Comparison of ENCODE assay signal across 1 cellular context in the genomic region with DNA sequence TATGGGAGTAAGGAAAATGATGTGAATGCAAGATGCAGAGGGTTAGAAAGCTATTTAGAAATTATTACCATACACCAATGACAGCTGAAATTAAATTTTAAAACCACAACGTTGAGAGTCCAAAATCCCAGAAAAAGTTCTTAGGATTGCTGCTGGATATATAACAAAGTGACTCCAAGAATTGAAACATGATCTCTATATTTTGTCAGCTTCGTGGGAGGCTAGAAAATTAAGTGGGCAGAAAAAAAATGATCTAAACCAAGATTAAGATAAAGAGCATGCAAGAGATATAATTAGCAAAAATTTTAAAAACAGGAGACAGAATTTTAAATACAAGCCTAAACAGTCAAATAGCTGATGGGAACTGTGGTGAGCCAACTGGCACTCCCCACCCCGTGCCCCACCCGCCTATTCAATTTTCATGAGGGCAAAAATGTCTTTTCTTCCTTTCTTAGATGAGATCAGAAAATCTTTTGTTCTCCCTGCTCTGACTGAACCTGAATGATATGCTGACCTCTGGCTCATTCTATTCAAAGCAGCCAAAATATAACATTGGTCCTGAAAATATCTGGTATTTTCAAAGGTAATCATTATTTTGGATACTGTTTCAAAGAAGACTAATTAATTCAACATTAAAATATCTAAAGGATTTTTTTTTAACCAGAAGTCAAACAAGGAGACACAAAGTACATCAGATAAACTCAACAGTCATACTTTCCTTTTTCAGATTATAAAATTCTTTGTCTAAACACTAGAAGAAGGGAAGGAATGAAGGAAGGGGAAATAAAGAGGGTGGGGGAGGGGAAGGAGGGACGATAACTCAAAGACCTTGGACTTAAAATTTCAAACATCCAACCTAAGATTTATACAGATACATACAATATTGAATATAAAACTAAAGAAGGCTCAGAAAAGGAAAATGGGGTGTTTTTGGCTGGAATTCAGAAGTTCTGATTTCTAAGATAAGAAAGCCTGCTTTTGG.
A peak's percentile ranks its signal among the peaks of the same experiment; 100 is the strongest.
TF ChIP-seq lines count a peak whose summit lies in the region.

No MANE protein-coding gene starts in this region.

TF ChIP-seq in K562, 482 proteins besides CTCF, POLR2A, EP300 and RAD21:
- no peak for TF ChIP-seq SOX6 (IDR thresholded peaks at IDR 0.05)
- TF ChIP-seq, protein P1, sequence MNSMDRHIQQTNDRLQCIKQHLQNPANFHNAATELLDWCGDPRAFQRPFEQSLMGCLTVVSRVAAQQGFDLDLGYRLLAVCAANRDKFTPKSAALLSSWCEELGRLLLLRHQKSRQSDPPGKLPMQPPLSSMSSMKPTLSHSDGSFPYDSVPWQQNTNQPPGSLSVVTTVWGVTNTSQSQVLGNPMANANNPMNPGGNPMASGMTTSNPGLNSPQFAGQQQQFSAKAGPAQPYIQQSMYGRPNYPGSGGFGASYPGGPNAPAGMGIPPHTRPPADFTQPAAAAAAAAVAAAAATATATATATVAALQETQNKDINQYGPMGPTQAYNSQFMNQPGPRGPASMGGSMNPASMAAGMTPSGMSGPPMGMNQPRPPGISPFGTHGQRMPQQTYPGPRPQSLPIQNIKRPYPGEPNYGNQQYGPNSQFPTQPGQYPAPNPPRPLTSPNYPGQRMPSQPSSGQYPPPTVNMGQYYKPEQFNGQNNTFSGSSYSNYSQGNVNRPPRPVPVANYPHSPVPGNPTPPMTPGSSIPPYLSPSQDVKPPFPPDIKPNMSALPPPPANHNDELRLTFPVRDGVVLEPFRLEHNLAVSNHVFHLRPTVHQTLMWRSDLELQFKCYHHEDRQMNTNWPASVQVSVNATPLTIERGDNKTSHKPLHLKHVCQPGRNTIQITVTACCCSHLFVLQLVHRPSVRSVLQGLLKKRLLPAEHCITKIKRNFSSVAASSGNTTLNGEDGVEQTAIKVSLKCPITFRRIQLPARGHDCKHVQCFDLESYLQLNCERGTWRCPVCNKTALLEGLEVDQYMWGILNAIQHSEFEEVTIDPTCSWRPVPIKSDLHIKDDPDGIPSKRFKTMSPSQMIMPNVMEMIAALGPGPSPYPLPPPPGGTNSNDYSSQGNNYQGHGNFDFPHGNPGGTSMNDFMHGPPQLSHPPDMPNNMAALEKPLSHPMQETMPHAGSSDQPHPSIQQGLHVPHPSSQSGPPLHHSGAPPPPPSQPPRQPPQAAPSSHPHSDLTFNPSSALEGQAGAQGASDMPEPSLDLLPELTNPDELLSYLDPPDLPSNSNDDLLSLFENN (IDR thresholded peaks at IDR 0.05; ENCODE audit: low read depth in 2 of 2, low read length in 2 of 2), result no peak
- TF ChIP-seq CREB1 (IDR thresholded peaks at IDR 0.05), result no peak
- no peak for TF ChIP-seq CREB1 (CRISPR knock-in tag; IDR thresholded peaks at IDR 0.05)
- no peak for TF ChIP-seq DPF2 (IDR thresholded peaks at IDR 0.05)
- peak; percentile 61 for TF ChIP-seq HNRNPK (IDR thresholded peaks at IDR 0.05; ENCODE audit: low read depth, low read length, poor library complexity, severe bottlenecking)
